Comparison of ENCODE assay signal across 21 cellular contexts in the genomic region with DNA sequence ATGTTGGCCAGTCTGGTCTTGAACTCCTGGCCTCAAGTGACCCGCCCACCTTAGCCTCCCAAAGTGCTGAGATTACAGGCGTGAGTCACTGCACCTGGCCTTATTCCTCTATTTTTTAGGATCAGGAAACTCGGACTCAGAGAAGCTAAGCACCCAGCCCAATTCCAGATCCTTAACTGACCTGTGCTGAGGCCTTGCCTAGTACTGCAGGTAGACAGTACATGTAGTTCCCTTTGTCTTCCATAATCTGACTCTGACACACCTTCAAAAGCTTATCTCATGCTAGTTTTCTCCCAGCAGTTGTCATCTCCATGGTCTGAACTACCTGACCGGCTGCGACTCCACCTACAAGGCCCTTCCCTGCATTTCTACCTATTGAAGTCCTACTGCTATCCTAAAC.
"Had no signal": no experiment of that assay in that cellular context is flagged by ENCODE, and none has a peak within 500 bp of the region (broad histone marks: within the 10 kb centered on the region; RNA-seq: fewer than 3 reads in every experiment).

No MANE protein-coding gene starts in this region.

- H3K4me1 ChIP-seq: heart right ventricle, lower lobe of right lung, spleen had no signal

- H3K36me3 Mint-ChIP-seq: activated naive CD4-positive, alpha-beta T cell treated with anti-CD3 and anti-CD28 coated beads, Interleukin-2, amount 50 U/mL, for 24 hours; naive B cell had no signal

- H3K27me3 ChIP-seq: body of pancreas, cardiac muscle cell, heart right ventricle, sigmoid colon, spleen had no signal

- H3K27ac ChIP-seq: body of pancreas, cardiac muscle cell, epithelial cell of prostate, heart right ventricle, lower lobe of right lung, sigmoid colon, spleen, thoracic aorta, WERI-Rb-1 had no signal

- H3K9me3 Mint-ChIP-seq: activated naive CD4-positive, alpha-beta T cell treated with anti-CD3 and anti-CD28 coated beads, Interleukin-2, amount 50 U/mL, for 24 hours had no signal

- H3K36me3 ChIP-seq: cardiac muscle cell, heart right ventricle, lower lobe of right lung, sigmoid colon, spleen, thoracic aorta, WERI-Rb-1 had no signal

- ATAC-seq: body of pancreas, heart right ventricle, lower lobe of right lung had no signal

- H3K4me3 Mint-ChIP-seq: activated naive CD4-positive, alpha-beta T cell treated with anti-CD3 and anti-CD28 coated beads, Interleukin-2, amount 50 U/mL, for 24 hours; naive B cell had no signal

- H3K27ac Mint-ChIP-seq: activated naive CD4-positive, alpha-beta T cell treated with anti-CD3 and anti-CD28 coated beads, Interleukin-2, amount 50 U/mL, for 24 hours; naive B cell had no signal

- H3K9me3 ChIP-seq: body of pancreas, heart right ventricle, lower lobe of right lung, sigmoid colon, spleen, thoracic aorta had no signal

- H3K4me1 Mint-ChIP-seq: activated naive CD4-positive, alpha-beta T cell treated with anti-CD3 and anti-CD28 coated beads, Interleukin-2, amount 50 U/mL, for 24 hours; naive B cell had no signal

- DNase-seq: activated CD4-positive, alpha-beta T cell treated with anti-CD3 and anti-CD28 coated beads, Interleukin-2, amount 50 U/mL, for 1 hour; activated CD4-positive, CD25-positive, alpha-beta regulatory T cell treated with anti-CD3 and anti-CD28 coated beads, Interleukin-2, amount 50 U/mL, for 72 hours; activated gamma-delta T cell treated with Interleukin-2 at 50 U/mL for 16 hours; activated T-cell treated with anti-CD3 and anti-CD28 coated beads, Interleukin-2, amount 50 U/mL, for 1 hour; anterior cingulate cortex; body of pancreas; foreskin fibroblast; heart right ventricle; lower lobe of right lung; mesendoderm; naive B cell; occipital lobe; sigmoid colon; spleen; stimulated activated CD4-positive, alpha-beta T cell treated with anti-CD3 and anti-CD28 coated beads, Interleukin-4, amount 100 ng/mL, for 1 hour; stimulated activated naive CD4-positive, alpha-beta T cell; WERI-Rb-1 had no signal

- H3K4me3 ChIP-seq: body of pancreas, cardiac muscle cell, heart right ventricle, lower lobe of right lung, sigmoid colon, spleen, thoracic aorta had no signal
